ENCODE assay signal across 24 cellular contexts in the genomic region with DNA sequence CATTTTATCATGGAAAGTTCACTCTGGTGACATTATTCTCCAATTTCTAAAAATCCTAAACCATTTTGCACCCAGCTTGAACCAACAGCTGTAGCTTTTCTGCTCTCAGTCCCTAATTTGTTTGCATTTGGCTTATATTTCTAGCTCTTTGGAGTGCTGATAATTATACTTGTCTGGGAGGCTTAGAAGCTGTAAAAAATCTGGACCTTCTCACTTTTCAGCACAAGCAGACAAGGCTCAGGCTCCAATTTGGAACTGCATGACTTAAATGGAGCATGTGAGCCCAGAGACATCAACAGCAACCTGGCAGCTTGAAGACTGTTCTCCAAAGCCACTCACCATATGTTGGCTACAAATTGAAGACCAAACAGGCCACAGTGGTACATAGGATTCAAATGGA.
DNase-seq lines count a peak whose midpoint lies in the region; ATAC-seq lines count a peak whose summit lies in the region.
"Had no signal": no experiment of that assay in that cellular context is flagged by ENCODE, and none has a peak within 500 bp of the region (broad histone marks: within the 10 kb centered on the region; RNA-seq: fewer than 3 reads in every experiment).

No MANE protein-coding gene starts in this region.

- no peaks in the 10 kb centered on the region for H3K4me1 Mint-ChIP-seq in activated T-cell treated with anti-CD3 and anti-CD28 coated beads, Interleukin-2, amount 50 U/mL, for 24 hours (ENCODE audit: low read depth)
- H3K4me1 Mint-ChIP-seq: immature natural killer cell; naive thymus-derived CD8-positive, alpha-beta T cell; stimulated activated memory B cell treated with anti-CD40 and anti-IgM and Interleukin-4, amounts not matched to agents 10 μg/mL and 1 μg/mL and 100 μg/mL, for 72 hours had no signal

- peaks cover 13% of the 10 kb centered on the region for H3K9me3 Mint-ChIP-seq in activated T-cell treated with anti-CD3 and anti-CD28 coated beads, Interleukin-2, amount 50 U/mL, for 24 hours

- H3K36me3 Mint-ChIP-seq in activated T-cell treated with anti-CD3 and anti-CD28 coated beads, Interleukin-2, amount 50 U/mL, for 24 hours (ENCODE audit: low read depth), result no peaks in the 10 kb centered on the region
- H3K36me3 Mint-ChIP-seq: activated CD4-positive, alpha-beta memory T cell treated with anti-CD3 and anti-CD28 coated beads for 36 hours; activated naive CD4-positive, alpha-beta T cell treated with anti-CD3 and anti-CD28 coated beads, Interleukin-2, amount 50 U/mL, for 72 hours; naive thymus-derived CD8-positive, alpha-beta T cell; stimulated activated memory B cell treated with anti-CD40 and anti-IgM and Interleukin-4, amounts not matched to agents 10 μg/mL and 1 μg/mL and 100 μg/mL, for 72 hours had no signal

- ATAC-seq in Right ventricle myocardium inferior (peak; percentile 80), right cardiac atrium (peak; percentile 36 to 90), HG02973 (IDR thresholded peaks at IDR 0.05; ENCODE audit: unreplicated experiment) (no peak), GM21576 (IDR thresholded peaks at IDR 0.05; ENCODE audit: unreplicated experiment) (no peak)
- ATAC-seq: A549; activated naive CD4-positive, alpha-beta T cell treated with anti-CD3 and anti-CD28 coated beads, Interleukin-2, amount 50 U/mL, for 72 hours; body of pancreas; naive thymus-derived CD8-positive, alpha-beta T cell; stimulated activated memory B cell treated with anti-CD40 and anti-IgM and Interleukin-4, amounts not matched to agents 10 μg/mL and 1 μg/mL and 100 μg/mL, for 72 hours had no signal

- no peak overlapping the region for H3K27ac Mint-ChIP-seq in activated T-cell treated with anti-CD3 and anti-CD28 coated beads, Interleukin-2, amount 50 U/mL, for 24 hours
- H3K27ac Mint-ChIP-seq: activated CD4-positive, alpha-beta memory T cell treated with anti-CD3 and anti-CD28 coated beads for 36 hours; activated naive CD4-positive, alpha-beta T cell treated with anti-CD3 and anti-CD28 coated beads, Interleukin-2, amount 50 U/mL, for 72 hours; immature natural killer cell; naive thymus-derived CD8-positive, alpha-beta T cell; stimulated activated memory B cell treated with anti-CD40 and anti-IgM and Interleukin-4, amounts not matched to agents 10 μg/mL and 1 μg/mL and 100 μg/mL, for 72 hours had no signal

- H3K4me3 Mint-ChIP-seq in activated T-cell treated with anti-CD3 and anti-CD28 coated beads, Interleukin-2, amount 50 U/mL, for 24 hours, result no peak overlapping the region
- H3K4me3 Mint-ChIP-seq: activated CD4-positive, alpha-beta memory T cell treated with anti-CD3 and anti-CD28 coated beads for 36 hours; immature natural killer cell; naive thymus-derived CD8-positive, alpha-beta T cell; stimulated activated memory B cell treated with anti-CD40 and anti-IgM and Interleukin-4, amounts not matched to agents 10 μg/mL and 1 μg/mL and 100 μg/mL, for 72 hours had no signal

- intact Hi-C loops in Right ventricle myocardium inferior (cut with DNase I) (loop anchor here (10.0 kb wide), 1 partner anchor 178 kb away; no protein-coding TSS in a partner anchor), cardiac septum (cut with DNase I) (loop anchor here (5.0 kb wide), 1 partner anchor 311 kb away; no protein-coding TSS in a partner anchor), right cardiac atrium (cut with DNase I) (loop anchor here in 1 of 4 donors (5.0 kb wide), 1 partner anchor 296 kb away; no protein-coding TSS in a partner anchor)

- no peak overlapping the region for H3K4me3 ChIP-seq in right cardiac atrium (ENCODE audit: low read length)
- H3K4me3 ChIP-seq: A549; BLaER1 treated with 17β-estradiol and CSF1 and Interleukin-3, amounts not matched to agents 10 nM and 100 nM; body of pancreas; thyroid gland had no signal

- DNase-seq in Right ventricle myocardium inferior (ENCODE audit: missing footprints), result no peak
- DNase-seq in cardiac septum (ENCODE audit: low spot score), result no peak
- DNase-seq in NCI-H69 (lab: John Stamatoyannopoulos, UW), result peak; percentile 95
- no peak for DNase-seq in right cardiac atrium
- DNase-seq in activated T-cell treated with anti-CD3 and anti-CD28 coated beads, Interleukin-2, amount 50 U/mL, for 24 hours, result no peak
- no peak for DNase-seq in GM03348 (ENCODE audit: low spot score)
- DNase-seq: activated CD4-positive, alpha-beta memory T cell treated with anti-CD3 and anti-CD28 coated beads for 36 hours; activated T-cell treated with anti-CD3 and anti-CD28 coated beads, Interleukin-2, amount 50 U/mL, for 48 hours; body of pancreas; cortex of kidney; HCEC 1CT; immature natural killer cell; KG1; naive thymus-derived CD8-positive, alpha-beta T cell; RPMI8226; stimulated activated CD4-positive, alpha-beta T cell treated with anti-CD3 and anti-CD28 coated beads, Interleukin-12 subunit alpha, Interleukin-12 subunit beta, amount 100 ng/mL, for 4 hours; thyroid gland had no signal

- H3K27ac ChIP-seq in right cardiac atrium (ENCODE audit: low read length), result no peak overlapping the region
- H3K27ac ChIP-seq: A549, body of pancreas, epithelial cell of prostate, thyroid gland had no signal

- no peaks in the 10 kb centered on the region for H3K4me1 ChIP-seq in right cardiac atrium (ENCODE audit: control insufficient read depth, insufficient read depth, low read length)
- H3K4me1 ChIP-seq: A549, body of pancreas had no signal

- H3K9me3 ChIP-seq in right cardiac atrium (ENCODE audit: control insufficient read depth, low read length), result no peaks in the 10 kb centered on the region
- H3K9me3 ChIP-seq: A549, body of pancreas, thyroid gland had no signal

- H3K27me3 Mint-ChIP-seq in activated T-cell treated with anti-CD3 and anti-CD28 coated beads, Interleukin-2, amount 50 U/mL, for 24 hours, result no peaks in the 10 kb centered on the region
- H3K27me3 Mint-ChIP-seq: activated CD4-positive, alpha-beta memory T cell treated with anti-CD3 and anti-CD28 coated beads for 36 hours; naive thymus-derived CD8-positive, alpha-beta T cell; stimulated activated memory B cell treated with anti-CD40 and anti-IgM and Interleukin-4, amounts not matched to agents 10 μg/mL and 1 μg/mL and 100 μg/mL, for 72 hours had no signal

- H3K27me3 ChIP-seq in right cardiac atrium (ENCODE audit: control insufficient read depth, insufficient read depth), result no peaks in the 10 kb centered on the region
- H3K27me3 ChIP-seq: BLaER1 treated with 17β-estradiol and CSF1 and Interleukin-3, amounts not matched to agents 10 nM and 100 nM; body of pancreas; thyroid gland had no signal

Comparison
In these comparisons a context has a peak if more than half of its experiments do, and no peak if none do; other contexts are left out.
1. ATAC-seq: peak in Right ventricle myocardium inferior (single experiment) and right cardiac atrium (2 of 2); none in HG02973 (single experiment) and GM21576 (single experiment).